21 cellular contexts compared by ENCODE assay signal in the genomic region with DNA sequence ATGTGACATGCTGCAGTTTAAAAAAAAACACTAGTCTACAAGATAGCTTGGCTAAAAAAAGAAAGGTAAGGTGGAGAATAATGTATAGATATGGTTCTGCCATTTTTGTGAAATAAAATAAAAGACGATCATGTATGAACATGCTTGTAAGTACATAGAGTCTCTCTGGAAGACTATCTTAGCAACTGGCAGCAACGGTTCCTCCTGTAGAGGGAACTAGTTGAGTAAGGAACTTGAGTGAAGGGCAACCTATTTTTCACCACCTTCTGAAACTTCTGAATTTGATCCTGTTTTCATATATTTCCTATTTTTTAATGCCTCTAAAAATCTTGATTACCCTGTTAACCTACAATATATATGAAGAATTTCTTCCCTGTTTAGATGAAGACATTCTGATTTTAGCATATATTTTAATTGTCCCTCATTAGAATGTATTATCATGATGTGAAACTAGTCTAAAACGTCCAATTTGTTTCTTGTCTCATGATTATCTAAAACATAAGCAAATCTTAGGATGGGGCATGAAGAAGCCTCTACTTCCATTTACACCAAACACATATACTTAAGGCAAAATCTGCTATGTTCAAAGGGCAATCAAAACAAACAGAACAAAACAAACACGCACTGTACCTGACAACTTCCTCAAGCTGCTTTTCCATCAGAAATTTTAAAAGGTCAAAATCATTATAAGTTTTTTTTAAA.
"Had no signal": no experiment of that assay in that cellular context is flagged by ENCODE, and none has a peak within 500 bp of the region (broad histone marks: within the 10 kb centered on the region; RNA-seq: fewer than 3 reads in every experiment).

No MANE protein-coding gene starts in this region.

- H3K4me1 Mint-ChIP-seq: activated B cell treated with CpG ODN at 0.5 μM for 24 hours had no signal

- H3K9me3 ChIP-seq: gastrocnemius medialis, heart left ventricle, ovary, sigmoid colon, stomach, thoracic aorta, upper lobe of right lung had no signal

- H3K4me3 Mint-ChIP-seq: activated B cell treated with CpG ODN at 0.5 μM for 24 hours; activated CD8-positive, alpha-beta T cell treated with anti-CD3 and anti-CD28 coated beads, Interleukin-2, amount 10 ng/mL, durations not matched to agents 7 days and 5 days; activated T-cell treated with anti-CD3 and anti-CD28 coated beads, Interleukin-2, amount 50 U/mL, for 72 hours; dendritic cell treated with granulocyte-macrophage colony-stimulating factor and Interleukin-4, amounts not matched to agents 40 ng/mL and 50 ng/mL, for 4 days; naive thymus-derived CD4-positive, alpha-beta T cell; T-helper 17 cell had no signal

- H3K27me3 Mint-ChIP-seq: activated B cell treated with CpG ODN at 0.5 μM for 24 hours; dendritic cell treated with granulocyte-macrophage colony-stimulating factor and Interleukin-4, amounts not matched to agents 40 ng/mL and 50 ng/mL, for 4 days; naive thymus-derived CD4-positive, alpha-beta T cell; T-helper 17 cell had no signal

- H3K27ac ChIP-seq: epithelial cell of prostate, gastrocnemius medialis, heart left ventricle, ovary, stomach, thoracic aorta, upper lobe of right lung had no signal

- H3K4me1 ChIP-seq: gastrocnemius medialis had no signal

- DNase-seq: activated B cell treated with CpG ODN at 0.5 μM for 24 hours; activated CD4-positive, alpha-beta T cell treated with anti-CD3 and anti-CD28 coated beads for 48 hours; activated CD8-positive, alpha-beta memory T cell treated with anti-CD3 and anti-CD28 coated beads, Interleukin-2, amount 50 U/mL, for 4 hours; activated CD8-positive, alpha-beta T cell treated with anti-CD3 and anti-CD28 coated beads, Interleukin-2, amount 10 ng/mL, durations not matched to agents 7 days and 5 days; activated T-cell treated with anti-CD3 and anti-CD28 coated beads, Interleukin-2, amount 50 U/mL, for 72 hours; aorta; cerebellar nuclear complex; effector memory CD4-positive, alpha-beta T cell; gastrocnemius medialis; heart left ventricle; mammary epithelial cell; naive thymus-derived CD4-positive, alpha-beta T cell; ovary; sigmoid colon; stimulated activated CD4-positive, alpha-beta T cell treated with anti-CD3 and anti-CD28 coated beads, Interleukin-1b, Interleukin-23, amount 100 ng/mL, for 48 hours; stomach; T-helper 17 cell; upper lobe of right lung had no signal

- H3K27me3 ChIP-seq: gastrocnemius medialis, heart left ventricle, ovary, sigmoid colon, stomach, upper lobe of right lung had no signal

- H3K9me3 Mint-ChIP-seq: activated B cell treated with CpG ODN at 0.5 μM for 24 hours; activated T-cell treated with anti-CD3 and anti-CD28 coated beads, Interleukin-2, amount 50 U/mL, for 72 hours; dendritic cell treated with granulocyte-macrophage colony-stimulating factor and Interleukin-4, amounts not matched to agents 40 ng/mL and 50 ng/mL, for 4 days; naive thymus-derived CD4-positive, alpha-beta T cell had no signal

- H3K36me3 ChIP-seq: gastrocnemius medialis, heart left ventricle, ovary, sigmoid colon, stomach, thoracic aorta, upper lobe of right lung had no signal

- ATAC-seq: activated CD8-positive, alpha-beta T cell treated with anti-CD3 and anti-CD28 coated beads, Interleukin-2, amount 10 ng/mL, durations not matched to agents 7 days and 5 days; activated T-cell treated with anti-CD3 and anti-CD28 coated beads, Interleukin-2, amount 50 U/mL, for 72 hours; gastrocnemius medialis; heart left ventricle; naive thymus-derived CD4-positive, alpha-beta T cell; T-helper 17 cell; upper lobe of right lung had no signal

- H3K27ac Mint-ChIP-seq: activated B cell treated with CpG ODN at 0.5 μM for 24 hours; activated CD8-positive, alpha-beta T cell treated with anti-CD3 and anti-CD28 coated beads, Interleukin-2, amount 10 ng/mL, durations not matched to agents 7 days and 5 days; activated T-cell treated with anti-CD3 and anti-CD28 coated beads, Interleukin-2, amount 50 U/mL, for 72 hours; dendritic cell treated with granulocyte-macrophage colony-stimulating factor and Interleukin-4, amounts not matched to agents 40 ng/mL and 50 ng/mL, for 4 days; naive thymus-derived CD4-positive, alpha-beta T cell; T-helper 17 cell had no signal

- H3K4me3 ChIP-seq: gastrocnemius medialis, heart left ventricle, ovary, sigmoid colon, stomach, thoracic aorta, upper lobe of right lung had no signal
